26 cellular contexts compared by ENCODE assay signal in genomic region chr7:82404647-82405046, GRCh38. TPM values are rescaled to one million over a fixed set of nuclear protein-coding genes. Genes with fewer than 3 reads are reported as not detected.
"Had no signal": no experiment of that assay in that cellular context is flagged by ENCODE, and none has a peak within 500 bp of the region (broad histone marks: within the 10 kb centered on the region; RNA-seq: fewer than 3 reads in every experiment).

No MANE protein-coding gene starts in this region.

- H3K9me3 ChIP-seq: left lung, neutrophil, thyroid gland, transverse colon, upper lobe of left lung, vagina had no signal

- H3K4me3 ChIP-seq: left lung, lung, neural progenitor cell, smooth muscle cell, thyroid gland, transverse colon, upper lobe of left lung, vagina had no signal

- H3K27ac ChIP-seq: left lung, neural progenitor cell, neutrophil, parathyroid adenoma, thyroid gland, transverse colon, upper lobe of left lung, vagina had no signal

- H3K36me3 ChIP-seq: left lung, neural progenitor cell, neutrophil, thyroid gland, transverse colon, upper lobe of left lung, vagina had no signal

- H3K4me1 ChIP-seq: left lung, neural progenitor cell, parathyroid adenoma, thyroid gland, transverse colon, upper lobe of left lung, vagina had no signal

- H3K4me2 ChIP-seq: neural progenitor cell, smooth muscle cell had no signal

- H3K79me2 ChIP-seq: parathyroid adenoma had no signal

- H3K9ac ChIP-seq: neural progenitor cell, parathyroid adenoma had no signal

- H2AFZ ChIP-seq: parathyroid adenoma had no signal

- H3K27me3 ChIP-seq: left lung, neural progenitor cell, neutrophil, thyroid gland, transverse colon, upper lobe of left lung, vagina had no signal

- ATAC-seq: left colon; left lung; naive thymus-derived CD8-positive, alpha-beta T cell; right cardiac atrium; sciatic nerve; stimulated activated memory B cell treated with anti-CD40 and anti-IgM and Interleukin-4, amounts not matched to agents 10 μg/mL and 1 μg/mL and 100 μg/mL, for 72 hours; stimulated activated naive CD8-positive, alpha-beta T cell treated with anti-CD3 and anti-CD28 coated beads, Interleukin-15, amount 100 ng/mL, for 72 hours had no signal

- DNase-seq: hippocampal formation; left colon; left lung; mesendoderm; naive thymus-derived CD8-positive, alpha-beta T cell; nephron progenitor cell; occipital lobe; right cardiac atrium; stimulated activated CD4-positive, alpha-beta T cell treated with anti-CD3 and anti-CD28 coated beads, Interleukin-1b, Interleukin-23, amount 100 ng/mL, for 48 hours; stimulated activated CD4-positive, alpha-beta T cell treated with anti-CD3 and anti-CD28 coated beads, Interleukin-2, amount 100 ng/mL, for 48 hours; stimulated activated CD4-positive, alpha-beta T cell treated with anti-CD3 and anti-CD28 coated beads, Interleukin-4, amount 100 ng/mL, for 4 hours; stimulated activated CD8-positive, alpha-beta memory T cell treated with anti-CD3 and anti-CD28 coated beads, Interleukin-4, amount 100 ng/mL, for 48 hours; stimulated activated naive CD4-positive, alpha-beta T cell treated with Interleukin-2 at 50 U/mL for 16 hours; stimulated activated naive CD8-positive, alpha-beta T cell treated with anti-CD3 and anti-CD28 coated beads, Interleukin-15, amount 100 ng/mL, for 72 hours; substantia nigra; thyroid gland; transverse colon; upper lobe of left lung had no signal

RNA-seq across cellular contexts. Expression of gene CACNA2D1, which starts 38.9 kb away (rescaled TPM):
- total RNA-seq: naive thymus-derived CD8-positive, alpha-beta T cell had no signal
- polyA plus RNA-seq: naive thymus-derived CD8-positive, alpha-beta T cell had no signal
